ENCODE assay signal across 14 cellular contexts in the genomic region with DNA sequence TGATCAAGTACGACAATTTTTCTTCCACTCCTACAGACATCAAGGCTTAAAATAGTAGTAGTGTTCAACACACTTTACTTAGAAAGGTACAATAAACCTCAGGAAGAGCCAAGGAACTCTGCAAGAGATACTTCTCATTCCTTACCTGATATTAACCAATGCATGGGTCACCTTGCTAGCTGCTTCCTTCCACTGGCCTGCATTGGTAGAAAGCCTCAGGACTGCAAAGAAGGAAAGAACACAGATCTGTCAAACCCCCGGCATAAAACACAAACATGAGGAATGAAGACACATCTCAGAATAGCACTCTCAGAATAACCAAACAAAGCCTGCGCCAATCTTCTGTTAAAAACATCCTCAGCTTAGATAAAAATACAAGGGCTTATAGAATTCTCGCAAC.
DNase-seq lines count a peak whose midpoint lies in the region; ATAC-seq and TF ChIP-seq lines count a peak whose summit lies in the region.
"Had no signal": no experiment of that assay in that cellular context is flagged by ENCODE, and none has a peak within 500 bp of the region (broad histone marks: within the 10 kb centered on the region; RNA-seq: fewer than 3 reads in every experiment).

No MANE protein-coding gene starts in this region.

- WGBS in mesenchymal stem cell: 60% methylated on average over 4 of the region's 4 CpGs

- no peak for ATAC-seq in GM18907 (IDR thresholded peaks at IDR 0.05; ENCODE audit: unreplicated experiment)
- no peak for ATAC-seq in GM18519 (IDR thresholded peaks at IDR 0.05; ENCODE audit: low FRiP score, unreplicated experiment)
- ATAC-seq: activated CD8-positive, alpha-beta memory T cell treated with anti-CD3 and anti-CD28 coated beads, Interleukin-2, amount 10 ng/mL, durations not matched to agents 7 days and 5 days had no signal

- no peak overlapping the region for H4K8ac ChIP-seq in mesenchymal stem cell (ENCODE audit: low read length)

- H3F3A ChIP-seq in PC-9 (ENCODE audit: insufficient read depth, low read depth): peaks cover 23% of the 10 kb centered on the region

- H3K9me3 ChIP-seq in PC-9 (ENCODE audit: insufficient read depth, low read depth) (no peaks in the 10 kb centered on the region), mesenchymal stem cell (ENCODE audit: control insufficient read depth, low read length) (no peaks in the 10 kb centered on the region)
- H3K9me3 ChIP-seq: MG63, prostate gland had no signal

- no peak overlapping the region for H2AK5ac ChIP-seq in mesenchymal stem cell (ENCODE audit: low read length, severe bottlenecking)

- no peak overlapping the region for H3K14ac ChIP-seq in mesenchymal stem cell (ENCODE audit: low read length in 2 of 2)

- H2BK12ac ChIP-seq in mesenchymal stem cell (ENCODE audit: low read length in 2 of 2): no peak overlapping the region

- no peak overlapping the region for H3K18ac ChIP-seq in mesenchymal stem cell (ENCODE audit: low read depth in 1 of 2, low read length in 2 of 2)

- DNase-seq in PC-9 (no peak), epithelial cell of prostate (ENCODE audit: low read depth, low spot score) (no peak), mesenchymal stem cell (peak; percentile 31), superior temporal gyrus (ENCODE audit: extremely low spot score) (peak; percentile 57), NCI-H2227 treated with DMSO at 0.1 percent for 48 hours (lab: John Stamatoyannopoulos, UW) (no peak)
- DNase-seq in activated T-cell treated with anti-CD3 and anti-CD28 coated beads, Interleukin-2, amount 50 U/mL, for 1 hour: no peak
- DNase-seq: activated CD8-positive, alpha-beta memory T cell treated with anti-CD3 and anti-CD28 coated beads, Interleukin-2, amount 10 ng/mL, durations not matched to agents 7 days and 5 days; cortex of kidney had no signal

- H2BK120ac ChIP-seq in mesenchymal stem cell (ENCODE audit: low read depth, low read length): no peak overlapping the region

- H3K4me1 ChIP-seq in PC-9 (replicated peaks; ENCODE audit: insufficient read depth) (peaks cover 51% of the 10 kb centered on the region), mesenchymal stem cell (ENCODE audit: control insufficient read depth, insufficient read depth, low read depth, low read length) (peaks cover 17% of the 10 kb centered on the region)

- no peak overlapping the region for H2AFZ ChIP-seq in PC-9
- H2AFZ ChIP-seq in mesenchymal stem cell (ENCODE audit: low read depth, low read length): no peak overlapping the region

- peak overlapping the region; percentile 78 for H3K9ac ChIP-seq in mesenchymal stem cell (ENCODE audit: low read length)

- H3K9me2 ChIP-seq in PC-9 (ENCODE audit: insufficient read depth): no peaks in the 10 kb centered on the region

- TF ChIP-seq CTCF in PC-9 (conservative IDR thresholded peaks at IDR 0.05): no peak

- CTCF ChIA-PET in PC-9 (lab: Charles Lee): no interaction called here

- no peaks in the 10 kb centered on the region for H3K79me2 ChIP-seq in PC-9 (ENCODE audit: low read depth)

- H3K27me3 ChIP-seq in PC-9 (ENCODE audit: insufficient read depth, low read depth): no peaks in the 10 kb centered on the region
- H3K27me3 ChIP-seq in mesenchymal stem cell (ENCODE audit: control insufficient read depth in 1 of 2, insufficient read depth in 1 of 2, low read length in 2 of 2): no peaks in the 10 kb centered on the region
- H3K27me3 ChIP-seq: MG63 had no signal

- BruUV-seq in PC-9 (replicated peaks; lab: Mats Ljungman, UMichigan): no TSS peak

- H3K36me3 ChIP-seq in PC-9 (ENCODE audit: low read depth): no peaks in the 10 kb centered on the region; the same call in 1 of the 2 replicates
- no peaks in the 10 kb centered on the region for H3K36me3 ChIP-seq in mesenchymal stem cell (ENCODE audit: control insufficient read depth in 1 of 2, insufficient read depth in 2 of 2, low read depth in 1 of 2, low read length in 2 of 2)
- H3K36me3 ChIP-seq: prostate gland had no signal

- no peak overlapping the region for H2BK15ac ChIP-seq in mesenchymal stem cell (ENCODE audit: low read depth, poor library complexity, severe bottlenecking)

- H2BK5ac ChIP-seq in mesenchymal stem cell (ENCODE audit: low read depth, low read length, poor library complexity, severe bottlenecking): no peak overlapping the region

- POLR2A ChIA-PET in PC-9 (lab: Charles Lee; ENCODE audit: unreplicated experiment): no interaction called here

- intact Hi-C loops in PC-9 (cut with micrococcal nuclease; ENCODE audit: unreplicated experiment): no loop called here

- no peak overlapping the region for H4K91ac ChIP-seq in mesenchymal stem cell (ENCODE audit: low read length)

- H3K4me2 ChIP-seq in PC-9 (peak overlapping the region; percentile 61), mesenchymal stem cell (ENCODE audit: low read length, poor library complexity, severe bottlenecking) (no peak overlapping the region)

- no peak overlapping the region for H3K4me3 ChIP-seq in PC-9
- H3K4me3 ChIP-seq in mesenchymal stem cell (ENCODE audit: insufficient read depth in 1 of 2, low read depth in 1 of 2, low read length in 2 of 2): no peak overlapping the region
- H3K4me3 ChIP-seq: MG63, prostate gland, SK-N-MC had no signal

- no peak overlapping the region for H3K23ac ChIP-seq in mesenchymal stem cell (ENCODE audit: low read length in 2 of 2)

- no peak overlapping the region for H3K4ac ChIP-seq in mesenchymal stem cell (ENCODE audit: low read depth in 1 of 2, low read length in 2 of 2)

- peaks cover 8% of the 10 kb centered on the region for H3K79me1 ChIP-seq in mesenchymal stem cell (replicated peaks; ENCODE audit: low read length, poor library complexity, severe bottlenecking)

- peak overlapping the region; percentile 97 for H3K27ac ChIP-seq in PC-9
- H3K27ac ChIP-seq in epithelial cell of prostate: peak overlapping the region; percentile 93
- H3K27ac ChIP-seq in mesenchymal stem cell (ENCODE audit: low read length, poor library complexity, severe bottlenecking): peak overlapping the region; percentile 91
- H3K27ac ChIP-seq: C4-2B, SK-N-MC had no signal

- no peaks in the 10 kb centered on the region for H4K20me1 ChIP-seq in PC-9 (ENCODE audit: insufficient read depth)

Comparison
In these comparisons a context has a peak if more than half of its experiments do, and no peak if none do; other contexts are left out.
1. DNase-seq: peak in mesenchymal stem cell (single experiment) and superior temporal gyrus (single experiment); none in PC-9 (0 of 2), epithelial cell of prostate (single experiment), NCI-H2227 treated with DMSO at 0.1 percent for 48 hours (single experiment) and activated T-cell treated with anti-CD3 and anti-CD28 coated beads, Interleukin-2, amount 50 U/mL, for 1 hour (single experiment).
2. Peak in every context shown above with its lines, with median percentiles within 50 percentile points of each other: H3K27ac ChIP-seq.